In the genomic region with DNA sequence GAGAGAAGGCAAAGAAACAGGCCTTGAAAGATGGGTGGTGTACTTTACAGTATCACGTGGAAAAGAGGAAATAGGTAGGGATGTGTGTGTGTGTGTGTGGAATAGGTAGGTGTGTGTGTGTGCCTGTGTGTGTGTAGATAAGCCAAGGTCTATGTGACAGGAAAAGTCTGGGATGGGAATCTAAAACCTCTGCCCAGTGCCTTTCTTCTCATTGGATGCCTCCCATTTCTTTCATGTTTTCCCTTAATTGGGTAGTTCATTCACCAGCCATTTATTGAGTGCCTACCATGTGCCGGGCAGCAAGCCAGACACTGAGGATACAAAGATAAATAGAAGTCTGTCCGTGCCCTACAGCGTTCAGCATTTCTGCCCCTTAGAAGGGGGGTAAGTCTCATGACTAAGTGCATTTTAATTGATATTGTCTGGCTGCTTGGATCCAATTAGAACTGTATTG, we compare ENCODE assay signal across 8 cellular contexts. TPM values are rescaled to one million over a fixed set of nuclear protein-coding genes. Genes with fewer than 3 reads are reported as not detected.
A peak's percentile ranks its signal among the peaks of the same experiment; 100 is the strongest.
DNase-seq lines count a peak whose midpoint lies in the region; ATAC-seq and TF ChIP-seq lines count a peak whose summit lies in the region.

No MANE protein-coding gene starts in this region.

- H3K4me1 ChIP-seq in Loucy (ENCODE audit: insufficient read depth, low read length, poor library complexity, severe bottlenecking) (peaks cover 14% of the 10 kb centered on the region), colonic mucosa (peaks cover 15% of the 10 kb centered on the region), mucosa of descending colon (ENCODE audit: low read depth) (peaks cover 14% of the 10 kb centered on the region)

- ATAC-seq in mucosa of descending colon, result peak; percentile 61
- no peak for ATAC-seq in HG03139 (IDR thresholded peaks at IDR 0.05; ENCODE audit: unreplicated experiment)

- H3K4me3 ChIP-seq in Loucy (ENCODE audit: low read length, poor library complexity, severe bottlenecking) (peak overlapping the region; percentile 90), colonic mucosa (peak overlapping the region; percentile 93), mucosa of descending colon (no peak overlapping the region)

- no peaks in the 10 kb centered on the region for H3K9me2 ChIP-seq in Loucy (replicated peaks; ENCODE audit: low read depth, low read length)

- peak overlapping the region; percentile 78 for H3K4me2 ChIP-seq in Loucy (ENCODE audit: low read depth, low read length, poor library complexity, severe bottlenecking)

- no peaks in the 10 kb centered on the region for H3F3A ChIP-seq in Loucy (ENCODE audit: low read depth)

- H3K36me3 ChIP-seq in Loucy (ENCODE audit: insufficient read depth, low read length) (no peaks in the 10 kb centered on the region), colonic mucosa (no peaks in the 10 kb centered on the region), mucosa of descending colon (ENCODE audit: low read depth) (no peaks in the 10 kb centered on the region)

- H3K79me2 ChIP-seq in Loucy (ENCODE audit: insufficient read depth, low read length), result peaks cover 53% of the 10 kb centered on the region

- H4K20me1 ChIP-seq in Loucy (ENCODE audit: insufficient read depth, low read length, poor library complexity, severe bottlenecking), result no peaks in the 10 kb centered on the region

- H3K27ac ChIP-seq in C4-2B (peak overlapping the region; percentile 80; the same call in 1 of the 2 replicates), colonic mucosa (peak overlapping the region; percentile 86)

- H2AFZ ChIP-seq in Loucy (ENCODE audit: low read length), result no peak overlapping the region

- peak; percentile 35 for DNase-seq in colonic mucosa
- DNase-seq in mucosa of descending colon, result peak in 1 of 3 donors; percentile 38
- no peak for DNase-seq in stimulated activated CD4-positive, alpha-beta T cell treated with anti-CD3 and anti-CD28 coated beads, Interleukin-4, amount 100 ng/mL, for 1 hour
- DNase-seq in stimulated activated CD4-positive, alpha-beta T cell treated with anti-CD3 and anti-CD28 coated beads, Interleukin-4, amount 100 ng/mL, for 4 hours, result no peak
- DNase-seq in OCI-M1 (lab: John Stamatoyannopoulos, UW), result no peak

- peak overlapping the region; percentile 81 for H3K9ac ChIP-seq in Loucy (ENCODE audit: low read depth, low read length, poor library complexity, severe bottlenecking)
- peak overlapping the region; percentile 8 to 90 for H3K9ac ChIP-seq in colonic mucosa (ENCODE audit: low read depth in 2 of 2, low read length in 2 of 2)

- H3K27me3 ChIP-seq in Loucy (ENCODE audit: insufficient read depth, low read length, poor library complexity, severe bottlenecking), result no peaks in the 10 kb centered on the region
- no peaks in the 10 kb centered on the region for H3K27me3 ChIP-seq in colonic mucosa

- intact Hi-C loops in colonic mucosa (cut with DNase I), result no loop called here
- intact Hi-C loops in mucosa of descending colon (cut with DNase I, micrococcal nuclease), result no loop called here

- H3K9me3 ChIP-seq in Loucy (ENCODE audit: insufficient read depth, low read depth, low read length) (no peaks in the 10 kb centered on the region), colonic mucosa (no peaks in the 10 kb centered on the region), mucosa of descending colon (no peaks in the 10 kb centered on the region)

- TF ChIP-seq CTCF in C4-2B (conservative IDR thresholded peaks at IDR 0.05) (no peak), Loucy (conservative IDR thresholded peaks at IDR 0.05; ENCODE audit: low read length) (no peak), colonic mucosa (IDR thresholded peaks at IDR 0.05) (no peak), mucosa of descending colon (IDR thresholded peaks at IDR 0.05) (no peak)

RNA-seq across cellular contexts. Expression of a gene that starts 1.0 kb away (rescaled TPM):
- 10 to 100 TPM; 55.2 to 77.3 TPM for total RNA-seq in colonic mucosa
- total RNA-seq in mucosa of descending colon, result 10 to 100 TPM; 49.3 to 57.9 (median 51.8) TPM

RNA-seq across cellular contexts. Expression of a gene that starts 31.9 kb away (rescaled TPM):
- total RNA-seq in colonic mucosa (10 to 100 TPM; 26.8 to 68.3 TPM), mucosa of descending colon (10 to 100 TPM; 36.5 to 46.8 (median 39.9) TPM)

RNA-seq across cellular contexts. Expression of a gene that starts 48.4 kb away (rescaled TPM):
- total RNA-seq in colonic mucosa (1 to 10 TPM; 4.9 to 9.3 TPM), mucosa of descending colon (10 to 100 TPM in 2 of 3 donors, 1 to 10 TPM in 1; 4.1 to 20.9 (median 11.5) TPM)

RNA-seq across cellular contexts. Expression of a gene that starts 49.6 kb away (rescaled TPM):
- total RNA-seq in colonic mucosa, result 10 to 100 TPM; 40.8 to 59.5 TPM
- 10 to 100 TPM; 43.2 to 63.9 (median 59.1) TPM for total RNA-seq in mucosa of descending colon

RNA-seq across cellular contexts. Expression of a gene that starts 50.0 kb away (rescaled TPM):
- total RNA-seq in colonic mucosa (10 to 100 TPM; 24.5 to 40.0 TPM), mucosa of descending colon (10 to 100 TPM; 18.8 to 27.5 (median 24.3) TPM)
